ENCODE assay signal across 8 cellular contexts in genomic region chr10:119165171-119166110, GRCh38. TPM values are rescaled to one million over a fixed set of nuclear protein-coding genes. Genes with fewer than 3 reads are reported as not detected.
DNase-seq lines count a peak whose midpoint lies in the region; ATAC-seq and TF ChIP-seq lines count a peak whose summit lies in the region.

Gene SFXN4, minus strand, starts transcription at chr10:119165714. Its CDS starts 67 bp downstream, at chr10:119165647.

- H3K79me2 ChIP-seq in neural cell (replicated peaks; ENCODE audit: insufficient read depth, low read length): no peaks in the 10 kb centered on the region

- H3F3A ChIP-seq in neural cell (ENCODE audit: insufficient read depth, low read length, poor library complexity, severe bottlenecking): no peaks in the 10 kb centered on the region

- peaks cover 0 to 36% (median 24%) of the 10 kb centered on the region in 4 donors for H3K4me1 ChIP-seq in stomach

- H3K27ac ChIP-seq in neural cell (ENCODE audit: low read length) (no peak within 1 kb of the TSS), stomach (peak within 1 kb of the TSS; percentile 83 to 92 (median 90))

- H2AFZ ChIP-seq in neural cell (ENCODE audit: low read depth, low read length): peak within 1 kb of the TSS; percentile 40

- no peak for TF ChIP-seq RAD21 in neural cell (conservative IDR thresholded peaks at IDR 0.05)

- peaks cover 9% of the 10 kb centered on the region for H3K27me3 ChIP-seq in neural cell (ENCODE audit: insufficient read depth, low read depth, low read length)
- no peaks in the 10 kb centered on the region for H3K27me3 ChIP-seq in stomach

- no peaks in the 10 kb centered on the region for H3K9me2 ChIP-seq in neural cell (ENCODE audit: insufficient read depth, low read length)

- DNase-seq in D341Med (ENCODE audit: low spot score) (peak; percentile 90), HK-2 (ENCODE audit: unreplicated experiment) (peak; percentile 81), RPMI7951 (ENCODE audit: low read depth) (peak; percentile 65), fibroblast of pulmonary artery (ENCODE audit: low read depth) (peak; percentile 49), stomach (peak; percentile 83)
- peak; percentile 52 to 75 for DNase-seq in activated T-helper 1 cell treated with anti-CD3 and anti-CD28 coated beads, Interleukin-2, amount 50 U/mL, for 16 hours (ENCODE audit: low read depth in 1 of 2, low spot score in 1 of 2)

- peaks cover 3% of the 10 kb centered on the region for H3K36me3 ChIP-seq in neural cell (ENCODE audit: insufficient read depth, low read length)
- H3K36me3 ChIP-seq in stomach: peaks cover 28 to 45% (median 42%) of the 10 kb centered on the region in 4 donors

- H3K4me2 ChIP-seq in neural cell (ENCODE audit: low read length): peak within 1 kb of the TSS; percentile 31

- H4K20me1 ChIP-seq in neural cell (ENCODE audit: insufficient read depth): no peaks in the 10 kb centered on the region

- H3K4me3 ChIP-seq in fibroblast of pulmonary artery (replicated peaks; ENCODE audit: low read depth, low read length) (peak within 1 kb of the TSS; percentile 68), neural cell (ENCODE audit: low read length) (peak within 1 kb of the TSS; percentile 81), stomach (peak within 1 kb of the TSS; percentile 72 to 89 (median 80))

- peak; percentile 95 for ATAC-seq in GM19455 (IDR thresholded peaks at IDR 0.05; ENCODE audit: unreplicated experiment)

- H3K9me3 ChIP-seq in neural cell (ENCODE audit: low read length): no peaks in the 10 kb centered on the region
- no peaks in the 10 kb centered on the region for H3K9me3 ChIP-seq in stomach

- no peak for TF ChIP-seq POLR2A in stomach (IDR thresholded peaks at IDR 0.05)

- H3K9ac ChIP-seq in neural cell (ENCODE audit: low read length): peak within 1 kb of the TSS; percentile 67

- 0 to 2% (median 1%) methylated on average over 29 to 90 of the region's 90 CpGs for WGBS in stomach, 5 donors

- intact Hi-C loops in stomach (cut with DNase I; ENCODE audit: low total_unique reads): no loop called here

- TF ChIP-seq EP300 in neural cell (conservative IDR thresholded peaks at IDR 0.05; ENCODE audit: poor library complexity, severe bottlenecking) (peak; percentile 14), stomach (IDR thresholded peaks at IDR 0.05) (no peak)

- TF ChIP-seq CTCF in fibroblast of pulmonary artery (IDR thresholded peaks at IDR 0.05; ENCODE audit: low read length, missing control alignments): no peak
- TF ChIP-seq CTCF in neural cell (IDR thresholded peaks at IDR 0.05; ENCODE audit: poor library complexity, severe bottlenecking): peak; percentile 17
- no peak for TF ChIP-seq CTCF in stomach (IDR thresholded peaks at IDR 0.05)

TF ChIP-seq in neural cell, 6 proteins besides CTCF, POLR2A, EP300 and RAD21:
- TF ChIP-seq TAF1 (IDR thresholded peaks at IDR 0.05; ENCODE audit: low read depth) (no peak), REST (IDR thresholded peaks at IDR 0.05; ENCODE audit: borderline replicate concordance) (peak; percentile 5), EZH2 (IDR thresholded peaks at IDR 0.05; ENCODE audit: borderline replicate concordance, insufficient read depth, low read length, poor library complexity, severe bottlenecking) (no peak), SMC3 (conservative IDR thresholded peaks at IDR 0.05; ENCODE audit: poor library complexity) (peak; percentile 13), MXI1 (conservative IDR thresholded peaks at IDR 0.05; ENCODE audit: poor library complexity, severe bottlenecking) (peak; percentile 81), POLR2AphosphoS5 (IDR thresholded peaks at IDR 0.05) (peak; percentile 47)

RNA-seq across cellular contexts. Expression of gene SFXN4, which starts in this region (rescaled TPM):
- 12.0 and 26.6 TPM in 2 replicates for total RNA-seq in RPMI7951 (2014; rRNA removed; shearing (Covaris generic))
- polyA plus RNA-seq in neural cell (21.7 and 23.7 TPM in 2 replicates), stomach (10 to 100 TPM; 32.4 to 50.6 (median 36.8) TPM)
- polyA minus RNA-seq in neural cell: 11.0 and 22.0 TPM in 2 replicates
- 10 to 100 TPM in 4 of 5 donors, 1 to 10 TPM in 1; 2.7 to 72.7 (median 15.8) TPM for total RNA-seq in stomach
